1 cellular context compared by ENCODE assay signal in the genomic region with DNA sequence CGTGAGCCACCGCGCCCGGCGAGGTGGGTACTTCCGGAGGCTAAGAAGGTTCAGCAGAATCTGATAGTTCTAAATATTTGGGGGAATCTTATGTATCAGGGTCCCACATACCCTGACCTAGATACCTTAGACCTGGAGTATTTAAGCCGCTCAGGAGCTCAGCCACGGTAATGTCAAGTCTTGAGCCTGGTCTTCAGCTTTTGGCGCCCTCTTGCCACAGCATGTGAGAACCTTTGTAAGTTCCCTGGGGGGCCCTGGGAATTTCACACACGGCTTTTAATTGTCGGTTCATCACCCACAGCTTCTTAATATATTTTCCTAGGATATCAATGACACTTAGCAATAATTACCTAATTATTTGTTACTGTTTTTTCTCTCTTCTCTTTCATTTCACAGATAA.
TF ChIP-seq lines count a peak whose summit lies in the region.

No MANE protein-coding gene starts in this region.

TF ChIP-seq in K562, 482 proteins besides CTCF, POLR2A, EP300 and RAD21 (continued from another document):
- TF ChIP-seq, protein P1, sequence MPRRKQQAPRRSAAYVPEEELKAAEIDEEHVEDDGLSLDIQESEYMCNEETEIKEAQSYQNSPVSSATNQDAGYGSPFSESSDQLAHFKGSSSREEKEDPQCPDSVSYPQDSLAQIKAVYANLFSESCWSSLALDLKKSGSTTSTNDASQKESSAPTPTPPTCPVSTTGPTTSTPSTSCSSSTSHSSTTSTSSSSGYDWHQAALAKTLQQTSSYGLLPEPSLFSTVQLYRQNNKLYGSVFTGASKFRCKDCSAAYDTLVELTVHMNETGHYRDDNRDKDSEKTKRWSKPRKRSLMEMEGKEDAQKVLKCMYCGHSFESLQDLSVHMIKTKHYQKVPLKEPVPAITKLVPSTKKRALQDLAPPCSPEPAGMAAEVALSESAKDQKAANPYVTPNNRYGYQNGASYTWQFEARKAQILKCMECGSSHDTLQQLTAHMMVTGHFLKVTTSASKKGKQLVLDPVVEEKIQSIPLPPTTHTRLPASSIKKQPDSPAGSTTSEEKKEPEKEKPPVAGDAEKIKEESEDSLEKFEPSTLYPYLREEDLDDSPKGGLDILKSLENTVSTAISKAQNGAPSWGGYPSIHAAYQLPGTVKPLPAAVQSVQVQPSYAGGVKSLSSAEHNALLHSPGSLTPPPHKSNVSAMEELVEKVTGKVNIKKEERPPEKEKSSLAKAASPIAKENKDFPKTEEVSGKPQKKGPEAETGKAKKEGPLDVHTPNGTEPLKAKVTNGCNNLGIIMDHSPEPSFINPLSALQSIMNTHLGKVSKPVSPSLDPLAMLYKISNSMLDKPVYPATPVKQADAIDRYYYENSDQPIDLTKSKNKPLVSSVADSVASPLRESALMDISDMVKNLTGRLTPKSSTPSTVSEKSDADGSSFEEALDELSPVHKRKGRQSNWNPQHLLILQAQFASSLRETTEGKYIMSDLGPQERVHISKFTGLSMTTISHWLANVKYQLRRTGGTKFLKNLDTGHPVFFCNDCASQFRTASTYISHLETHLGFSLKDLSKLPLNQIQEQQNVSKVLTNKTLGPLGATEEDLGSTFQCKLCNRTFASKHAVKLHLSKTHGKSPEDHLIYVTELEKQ (CRISPR knock-in tag; IDR thresholded peaks at IDR 0.05) = no peak
- TF ChIP-seq, protein P2, sequence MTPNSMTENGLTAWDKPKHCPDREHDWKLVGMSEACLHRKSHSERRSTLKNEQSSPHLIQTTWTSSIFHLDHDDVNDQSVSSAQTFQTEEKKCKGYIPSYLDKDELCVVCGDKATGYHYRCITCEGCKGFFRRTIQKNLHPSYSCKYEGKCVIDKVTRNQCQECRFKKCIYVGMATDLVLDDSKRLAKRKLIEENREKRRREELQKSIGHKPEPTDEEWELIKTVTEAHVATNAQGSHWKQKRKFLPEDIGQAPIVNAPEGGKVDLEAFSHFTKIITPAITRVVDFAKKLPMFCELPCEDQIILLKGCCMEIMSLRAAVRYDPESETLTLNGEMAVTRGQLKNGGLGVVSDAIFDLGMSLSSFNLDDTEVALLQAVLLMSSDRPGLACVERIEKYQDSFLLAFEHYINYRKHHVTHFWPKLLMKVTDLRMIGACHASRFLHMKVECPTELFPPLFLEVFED (CRISPR knock-in tag; conservative IDR thresholded peaks at IDR 0.05) = no peak
- TF ChIP-seq ZNF589 (CRISPR knock-in tag; IDR thresholded peaks at IDR 0.05; ENCODE audit: low read depth) (no peak), SUPT5H (IDR thresholded peaks at IDR 0.05) (no peak), STAT5B (CRISPR knock-in tag; IDR thresholded peaks at IDR 0.05) (no peak), TFAM (CRISPR knock-in tag; conservative IDR thresholded peaks at IDR 0.05) (no peak)
- TF ChIP-seq, protein P3, sequence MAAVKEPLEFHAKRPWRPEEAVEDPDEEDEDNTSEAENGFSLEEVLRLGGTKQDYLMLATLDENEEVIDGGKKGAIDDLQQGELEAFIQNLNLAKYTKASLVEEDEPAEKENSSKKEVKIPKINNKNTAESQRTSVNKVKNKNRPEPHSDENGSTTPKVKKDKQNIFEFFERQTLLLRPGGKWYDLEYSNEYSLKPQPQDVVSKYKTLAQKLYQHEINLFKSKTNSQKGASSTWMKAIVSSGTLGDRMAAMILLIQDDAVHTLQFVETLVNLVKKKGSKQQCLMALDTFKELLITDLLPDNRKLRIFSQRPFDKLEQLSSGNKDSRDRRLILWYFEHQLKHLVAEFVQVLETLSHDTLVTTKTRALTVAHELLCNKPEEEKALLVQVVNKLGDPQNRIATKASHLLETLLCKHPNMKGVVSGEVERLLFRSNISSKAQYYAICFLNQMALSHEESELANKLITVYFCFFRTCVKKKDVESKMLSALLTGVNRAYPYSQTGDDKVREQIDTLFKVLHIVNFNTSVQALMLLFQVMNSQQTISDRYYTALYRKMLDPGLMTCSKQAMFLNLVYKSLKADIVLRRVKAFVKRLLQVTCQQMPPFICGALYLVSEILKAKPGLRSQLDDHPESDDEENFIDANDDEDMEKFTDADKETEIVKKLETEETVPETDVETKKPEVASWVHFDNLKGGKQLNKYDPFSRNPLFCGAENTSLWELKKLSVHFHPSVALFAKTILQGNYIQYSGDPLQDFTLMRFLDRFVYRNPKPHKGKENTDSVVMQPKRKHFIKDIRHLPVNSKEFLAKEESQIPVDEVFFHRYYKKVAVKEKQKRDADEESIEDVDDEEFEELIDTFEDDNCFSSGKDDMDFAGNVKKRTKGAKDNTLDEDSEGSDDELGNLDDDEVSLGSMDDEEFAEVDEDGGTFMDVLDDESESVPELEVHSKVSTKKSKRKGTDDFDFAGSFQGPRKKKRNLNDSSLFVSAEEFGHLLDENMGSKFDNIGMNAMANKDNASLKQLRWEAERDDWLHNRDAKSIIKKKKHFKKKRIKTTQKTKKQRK (IDR thresholded peaks at IDR 0.05; ENCODE audit: borderline replicate concordance, low read depth, low read length) = no peak
